9 cellular contexts compared by ENCODE assay signal in the genomic region with DNA sequence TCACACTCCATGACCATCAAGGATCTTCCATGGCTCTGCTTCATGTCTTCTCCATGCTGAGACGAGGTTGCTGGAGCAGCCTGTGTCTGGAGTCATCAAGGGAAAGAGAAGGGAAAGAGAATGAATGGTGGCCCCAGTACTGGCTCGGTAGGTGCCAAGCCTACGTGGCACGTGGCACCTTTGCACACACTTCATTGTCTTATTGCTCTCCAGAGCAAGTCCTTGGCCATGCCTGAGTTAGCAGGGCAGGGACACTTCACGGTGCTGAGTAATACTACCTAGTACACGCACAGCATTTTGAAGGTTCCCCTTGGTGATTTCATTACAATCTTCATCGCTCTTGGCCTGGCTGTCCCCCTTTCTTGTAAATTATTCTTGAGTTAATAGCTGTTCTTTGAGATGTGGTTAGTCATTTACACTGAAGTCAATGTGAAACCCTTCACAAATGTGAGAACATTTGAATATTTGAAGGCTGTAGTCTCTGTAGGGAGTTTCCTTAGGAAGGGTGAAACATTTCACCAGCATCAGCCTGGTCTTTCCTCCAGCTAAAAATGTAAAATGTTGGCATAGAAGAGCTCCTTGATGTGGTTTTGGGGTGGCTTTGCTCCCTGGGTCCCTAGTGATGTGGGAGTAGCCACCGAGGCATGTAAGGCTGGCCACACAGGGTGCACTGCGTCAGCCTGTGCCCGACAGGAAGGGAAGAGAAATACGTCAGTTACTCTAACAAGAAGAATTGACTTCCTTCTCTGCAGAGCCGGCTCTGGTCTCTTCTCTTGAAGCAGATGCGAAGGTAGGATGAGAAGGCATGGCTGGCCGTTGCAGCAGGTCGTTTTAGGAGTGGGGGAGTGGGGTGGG. TPM values are rescaled to one million over a fixed set of nuclear protein-coding genes. Genes with fewer than 3 reads are reported as not detected.
DNase-seq lines count a peak whose midpoint lies in the region; ATAC-seq, FAIRE-seq and TF ChIP-seq lines count a peak whose summit lies in the region.
"Had no signal": no experiment of that assay in that cellular context is flagged by ENCODE, and none has a peak within 500 bp of the region (broad histone marks: within the 10 kb centered on the region; RNA-seq: fewer than 3 reads in every experiment).

A gene with protein sequence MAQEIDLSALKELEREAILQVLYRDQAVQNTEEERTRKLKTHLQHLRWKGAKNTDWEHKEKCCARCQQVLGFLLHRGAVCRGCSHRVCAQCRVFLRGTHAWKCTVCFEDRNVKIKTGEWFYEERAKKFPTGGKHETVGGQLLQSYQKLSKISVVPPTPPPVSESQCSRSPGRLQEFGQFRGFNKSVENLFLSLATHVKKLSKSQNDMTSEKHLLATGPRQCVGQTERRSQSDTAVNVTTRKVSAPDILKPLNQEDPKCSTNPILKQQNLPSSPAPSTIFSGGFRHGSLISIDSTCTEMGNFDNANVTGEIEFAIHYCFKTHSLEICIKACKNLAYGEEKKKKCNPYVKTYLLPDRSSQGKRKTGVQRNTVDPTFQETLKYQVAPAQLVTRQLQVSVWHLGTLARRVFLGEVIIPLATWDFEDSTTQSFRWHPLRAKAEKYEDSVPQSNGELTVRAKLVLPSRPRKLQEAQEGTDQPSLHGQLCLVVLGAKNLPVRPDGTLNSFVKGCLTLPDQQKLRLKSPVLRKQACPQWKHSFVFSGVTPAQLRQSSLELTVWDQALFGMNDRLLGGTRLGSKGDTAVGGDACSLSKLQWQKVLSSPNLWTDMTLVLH (plus strand): TSS at position 766 of the 855 bp plus-strand sequence. CDS start 13,215 bp downstream, outside the sequence.

- no peak within 1 kb of the TSS for H3K4me3 Mint-ChIP-seq in mesothelial cell of epicardium

- peaks cover 48% of the 10 kb centered on the region for H3K4me1 Mint-ChIP-seq in mesothelial cell of epicardium

- DNase-seq in GM18507 (ENCODE audit: extremely low spot score, insufficient read length, low read depth), result no peak
- DNase-seq in NOMO-1 (lab: John Stamatoyannopoulos, UW; ENCODE audit: unreplicated experiment in 2 of 2), result peak; percentile 32 to 68
- peak; percentile 79 for DNase-seq in activated T-cell treated with anti-CD3 and anti-CD28 coated beads, Interleukin-2, amount 50 U/mL, for 1 hour
- DNase-seq in globus pallidus (ENCODE audit: low spot score), result peak; percentile 59
- DNase-seq in stimulated activated CD4-positive, alpha-beta T cell treated with anti-CD3 and anti-CD28 coated beads, Interleukin-12 subunit alpha, Interleukin-12 subunit beta, amount 100 ng/mL, for 48 hours (ENCODE audit: low read depth in 2 of 3, low spot score in 1 of 3), result peak; percentile 74 to 89 (median 82)
- DNase-seq in DMS153 (lab: John Stamatoyannopoulos, UW), result no peak
- DNase-seq in mesothelial cell of epicardium (ENCODE audit: low spot score in 2 of 2, unreplicated experiment in 2 of 2), result no peak

- no peaks in the 10 kb centered on the region for H3K9me3 Mint-ChIP-seq in mesothelial cell of epicardium

- no peak within 1 kb of the TSS for H3K27ac Mint-ChIP-seq in mesothelial cell of epicardium

- H3K27me3 Mint-ChIP-seq in mesothelial cell of epicardium (ENCODE audit: low read depth), result no peaks in the 10 kb centered on the region

- H3K36me3 Mint-ChIP-seq in mesothelial cell of epicardium, result no peaks in the 10 kb centered on the region

- no peak for TF ChIP-seq CTCF in mesothelial cell of epicardium (IDR thresholded peaks at IDR 0.05; ENCODE audit: unreplicated experiment)

- FAIRE-seq in GM18507 (lab: Jason Lieb, UNC), result peak; percentile 90
- FAIRE-seq: colon had no signal

- peak; percentile 57 for ATAC-seq in HG02798 (IDR thresholded peaks at IDR 0.05; ENCODE audit: poor library complexity, unreplicated experiment)

RNA-seq across cellular contexts. Expression of the gene that starts here (rescaled TPM):
- total RNA-seq in mesothelial cell of epicardium, result 5.4 to 6.1 TPM (median 5.5 TPM) in 3 replicates

Comparison
In these comparisons a context has a peak if more than half of its experiments do, and no peak if none do; other contexts are left out.
1. DNase-seq: peak in NOMO-1 (2 of 2), activated T-cell treated with anti-CD3 and anti-CD28 coated beads, Interleukin-2, amount 50 U/mL, for 1 hour (single experiment), globus pallidus (single experiment) and stimulated activated CD4-positive, alpha-beta T cell treated with anti-CD3 and anti-CD28 coated beads, Interleukin-12 subunit alpha, Interleukin-12 subunit beta, amount 100 ng/mL, for 48 hours (3 of 3); none in GM18507 (single experiment), DMS153 (single experiment) and mesothelial cell of epicardium (0 of 2).